16 cellular contexts compared by ENCODE assay signal in genomic region chr2:47230418-47230817, GRCh38. TPM values are rescaled to one million over a fixed set of nuclear protein-coding genes. Genes with fewer than 3 reads are reported as not detected.
DNase-seq lines count a peak whose midpoint lies in the region; ATAC-seq and TF ChIP-seq lines count a peak whose summit lies in the region.
"Had no signal": no experiment of that assay in that cellular context is flagged by ENCODE, and none has a peak within 500 bp of the region (broad histone marks: within the 10 kb centered on the region; RNA-seq: fewer than 3 reads in every experiment).

No MANE protein-coding gene starts in this region.

- peaks cover 0 to 7% of the 10 kb centered on the region in 2 experiments; a peak in 1 of 4 replicates for H3K79me1 ChIP-seq in IMR-90 (ENCODE audit: low read depth in 1 of 2, low read length in 2 of 2)

- dilution Hi-C loops in IMR-90 (cut with HindIII; ENCODE audit: low sequenced_read_pairs, unreplicated experiment), result no loop called here

- peak overlapping the region; percentile 37; the same call in 1 of the 2 replicates for H2BK120ac ChIP-seq in IMR-90 (ENCODE audit: low read depth, low read length)

- H2AK5ac ChIP-seq in IMR-90 (ENCODE audit: low read depth, low read length), result peak overlapping the region; percentile 79; the same call in 1 of the 2 replicates

- in situ Hi-C loops in IMR-90 (cut with MboI; ENCODE audit: low sequenced_read_pairs), result no loop called here

- H3K27ac Mint-ChIP-seq in activated naive CD8-positive, alpha-beta T cell treated with anti-CD3 and anti-CD28 coated beads for 36 hours, result no peak overlapping the region
- H3K27ac Mint-ChIP-seq: activated naive CD8-positive, alpha-beta T cell; CD8-positive, alpha-beta memory T cell had no signal

- ATAC-seq in IMR-90 (ENCODE audit: low read depth), result no peak
- ATAC-seq in lower lobe of right lung, result peak; percentile 42 to 65
- ATAC-seq: stimulated activated naive CD8-positive, alpha-beta T cell treated with anti-CD3 and anti-CD28 coated beads, Interleukin-15, Interleukin-2, amounts not matched to agents 100 U/mL and 50 U/mL, for 24 hours had no signal

- H3K4me1 ChIP-seq in IMR-90 (ENCODE audit: control insufficient read depth, insufficient read depth, low read length) (peaks cover 13% of the 10 kb centered on the region), lower lobe of right lung (peaks cover 13% of the 10 kb centered on the region), stomach smooth muscle (ENCODE audit: control insufficient read depth, insufficient read depth, low read length) (peaks cover 9% of the 10 kb centered on the region)

- no peak overlapping the region for H2BK15ac ChIP-seq in IMR-90 (ENCODE audit: low read depth, low read length)

- no peaks in the 10 kb centered on the region for H3K27me3 Mint-ChIP-seq in activated naive CD8-positive, alpha-beta T cell treated with anti-CD3 and anti-CD28 coated beads for 36 hours
- H3K27me3 Mint-ChIP-seq: activated naive CD8-positive, alpha-beta T cell had no signal

- no peak overlapping the region for H4K8ac ChIP-seq in IMR-90 (ENCODE audit: low read depth in 2 of 2, low read length in 2 of 2)

- H3K27ac ChIP-seq in IMR-90 (ENCODE audit: insufficient read depth, low read length), result no peak overlapping the region
- peak overlapping the region; percentile 43 for H3K27ac ChIP-seq in lower lobe of right lung
- H3K27ac ChIP-seq in stomach smooth muscle (ENCODE audit: low read length), result peak overlapping the region; percentile 76

- CTCF ChIA-PET in IMR-90 (lab: Yijun Ruan, JAX), result no interaction called here

- peak; percentile 29 for DNase-seq in IMR-90
- peak; percentile 24 to 27 for DNase-seq in dermis microvascular lymphatic vessel endothelial cell (ENCODE audit: low read depth in 2 of 2)
- DNase-seq in lower lobe of right lung, result no peak
- no peak for DNase-seq in activated naive CD8-positive, alpha-beta T cell treated with anti-CD3 and anti-CD28 coated beads for 36 hours
- DNase-seq in NCI-H446 treated with DMSO at 0.1 percent for 48 hours (lab: John Stamatoyannopoulos, UW), result no peak
- DNase-seq in SHP77 (lab: John Stamatoyannopoulos, UW), result no peak
- no peak for DNase-seq in activated CD4-positive, CD25-positive, alpha-beta regulatory T cell treated with anti-CD3 and anti-CD28 coated beads, Interleukin-2, amount 50 U/mL, for 72 hours
- DNase-seq: CD8-positive, alpha-beta memory T cell; mesendoderm; NCI-H1105 treated with DMSO at 0.1 percent for 48 hours; NCI-H69; SIG-M5; stimulated activated CD4-positive, alpha-beta T cell treated with anti-CD3 and anti-CD28 coated beads, Interleukin-4, amount 100 ng/mL, for 4 hours; stimulated activated naive CD8-positive, alpha-beta T cell treated with anti-CD3 and anti-CD28 coated beads, Interleukin-15, Interleukin-2, amounts not matched to agents 100 U/mL and 50 U/mL, for 24 hours had no signal

- peaks cover 10% of the 10 kb centered on the region for H3K9me1 ChIP-seq in IMR-90 (ENCODE audit: insufficient read depth, low read length)

- no peak overlapping the region for H3K4me2 ChIP-seq in IMR-90 (ENCODE audit: low read depth, low read length)

- 0 out of 2 replicates have a peak overlapping the region, but pooled peaks have one; percentile 3 for H2BK20ac ChIP-seq in IMR-90 (ENCODE audit: low read depth, low read length)

- H3K4me3 ChIP-seq in IMR-90 (ENCODE audit: insufficient read depth, low read depth, low read length) (no peak overlapping the region), lower lobe of right lung (no peak overlapping the region), stomach smooth muscle (ENCODE audit: low read length in 2 of 2) (no peak overlapping the region)

- H3K14ac ChIP-seq in IMR-90 (replicated peaks; ENCODE audit: low read depth, low read length), result 0 out of 2 replicates have a peak overlapping the region, but pooled peaks have one; percentile 7

- intact Hi-C loops in IMR-90 (cut with micrococcal nuclease) (no loop called here), lower lobe of right lung (cut with DNase I) (no loop called here)

- 100% methylated on average over 1 of the region's 4 CpGs; no CpG with 5 or more reads in 1 of the 2 experiments for WGBS in IMR-90 (ENCODE audit: extremely low coverage in 2 of 2, insufficient read length in 1 of 2), 2 experiments

- TF ChIP-seq CTCF in IMR-90 (conservative IDR thresholded peaks at IDR 0.05; ENCODE audit: low read depth, low read length), result no peak
- no peak for TF ChIP-seq CTCF in lower lobe of right lung (IDR thresholded peaks at IDR 0.05)

- no peak overlapping the region for H2AK9ac ChIP-seq in IMR-90 (replicated peaks; ENCODE audit: low read depth, low read length, poor library complexity)

- no peak for TF ChIP-seq RAD21 in IMR-90 (IDR thresholded peaks at IDR 0.05; ENCODE audit: low read length)

- H3K36me3 ChIP-seq in IMR-90 (ENCODE audit: control insufficient read depth, insufficient read depth, low read length) (no peaks in the 10 kb centered on the region), lower lobe of right lung (no peaks in the 10 kb centered on the region), stomach smooth muscle (ENCODE audit: control insufficient read depth in 2 of 2, insufficient read depth in 2 of 2, low read length in 2 of 2) (no peaks in the 10 kb centered on the region)

- H2AFZ ChIP-seq in IMR-90 (replicated peaks; ENCODE audit: low read length, poor library complexity), result no peak overlapping the region

- H4K5ac ChIP-seq in IMR-90 (ENCODE audit: low read depth, low read length), result no peak overlapping the region

- H3K9me3 ChIP-seq in IMR-90 (ENCODE audit: control insufficient read depth, insufficient read depth, low read length) (no peaks in the 10 kb centered on the region), lower lobe of right lung (no peaks in the 10 kb centered on the region), stomach smooth muscle (ENCODE audit: control insufficient read depth in 2 of 2, low read length in 2 of 2) (no peaks in the 10 kb centered on the region)

- no peak overlapping the region for H3K18ac ChIP-seq in IMR-90 (ENCODE audit: low read depth, low read length)

- H3K4me3 Mint-ChIP-seq in activated naive CD8-positive, alpha-beta T cell treated with anti-CD3 and anti-CD28 coated beads for 36 hours, result no peak overlapping the region
- H3K4me3 Mint-ChIP-seq: activated naive CD8-positive, alpha-beta T cell; CD8-positive, alpha-beta memory T cell had no signal

- H3K4ac ChIP-seq in IMR-90 (ENCODE audit: low read depth, low read length), result peak overlapping the region; percentile 8; the same call in 1 of the 2 replicates

- H3K27me3 ChIP-seq in IMR-90 (ENCODE audit: control insufficient read depth, insufficient read depth, low read length) (no peaks in the 10 kb centered on the region), lower lobe of right lung (ENCODE audit: low read depth) (no peaks in the 10 kb centered on the region), stomach smooth muscle (ENCODE audit: control insufficient read depth in 1 of 2, insufficient read depth in 2 of 2, low read length in 2 of 2) (no peaks in the 10 kb centered on the region)

- H2BK5ac ChIP-seq in IMR-90 (ENCODE audit: low read depth, low read length, poor library complexity, severe bottlenecking), result no peak overlapping the region

- no peak overlapping the region for H4K91ac ChIP-seq in IMR-90 (ENCODE audit: insufficient read depth, low read depth, low read length)

- H3K23ac ChIP-seq in IMR-90 (ENCODE audit: low read depth, low read length), result no peak overlapping the region

- H3K56ac ChIP-seq in IMR-90 (ENCODE audit: extremely low read depth, insufficient read depth, low read length), result no peak overlapping the region

- H3K9ac ChIP-seq in IMR-90 (ENCODE audit: low read depth, low read length) (no peak overlapping the region), stomach smooth muscle (ENCODE audit: low read length in 2 of 2) (no peak overlapping the region)

- POLR2A ChIA-PET in IMR-90 (lab: Charles Lee; ENCODE audit: unreplicated experiment), result no interaction called here

- TF ChIP-seq POLR2A in IMR-90 (IDR thresholded peaks at IDR 0.05; ENCODE audit: low read depth, low read length), result no peak

- H3K36me3 Mint-ChIP-seq in activated naive CD8-positive, alpha-beta T cell treated with anti-CD3 and anti-CD28 coated beads for 36 hours, result no peaks in the 10 kb centered on the region
- H3K36me3 Mint-ChIP-seq: activated naive CD8-positive, alpha-beta T cell; CD8-positive, alpha-beta memory T cell had no signal

- no peaks in the 10 kb centered on the region for H4K20me1 ChIP-seq in IMR-90 (ENCODE audit: insufficient read depth, low read length)

- H3K9me3 Mint-ChIP-seq in activated naive CD8-positive, alpha-beta T cell treated with anti-CD3 and anti-CD28 coated beads for 36 hours, result no peaks in the 10 kb centered on the region
- H3K9me3 Mint-ChIP-seq: CD8-positive, alpha-beta memory T cell had no signal

- H3K4me1 Mint-ChIP-seq in activated naive CD8-positive, alpha-beta T cell treated with anti-CD3 and anti-CD28 coated beads for 36 hours, result no peaks in the 10 kb centered on the region
- H3K4me1 Mint-ChIP-seq: CD8-positive, alpha-beta memory T cell had no signal

- no TSS peak for BruUV-seq in IMR-90 (replicated peaks; lab: Mats Ljungman, UMichigan)

TF ChIP-seq in IMR-90, 13 proteins besides CTCF, POLR2A, EP300 and RAD21 (continues in another document):
- TF ChIP-seq CHD1 (IDR thresholded peaks at IDR 0.05; ENCODE audit: low read depth, low read length) (no peak), MXI1 (IDR thresholded peaks at IDR 0.05; ENCODE audit: borderline replicate concordance, low read depth, low read length) (no peak), MAZ (IDR thresholded peaks at IDR 0.05; ENCODE audit: borderline replicate concordance, low read depth, low read length) (no peak), BHLHE40 (IDR thresholded peaks at IDR 0.05; ENCODE audit: low read depth, low read length) (no peak), CEBPB (IDR thresholded peaks at IDR 0.05; ENCODE audit: low read depth, low read length) (no peak), ELK1 (IDR thresholded peaks at IDR 0.05; ENCODE audit: borderline replicate concordance, low read depth, low read length) (no peak), MAFK (IDR thresholded peaks at IDR 0.05; ENCODE audit: low read depth, low read length) (no peak)

RNA-seq across cellular contexts. Expression of gene CALM2, which starts 54.1 kb away (rescaled TPM):
- total RNA-seq in IMR-90 (2012; rRNA removed) (290 and 1,344 TPM in 2 replicates), dermis microvascular lymphatic vessel endothelial cell (290 and 365 TPM in 2 replicates), lower lobe of right lung (469 TPM)
- 774 and 970 TPM in 2 replicates for polyA plus RNA-seq in IMR-90 (2012; rRNA removed)
- 56.0 and 99.9 TPM in 2 replicates for polyA plus RNA-seq in IMR-90 (2012; cell fraction: cytosol; rRNA removed)
- polyA plus RNA-seq in IMR-90 (2012; cell fraction: nucleus; rRNA removed; ENCODE audit: low replicate concordance), result 20.2 and 214 TPM in 2 replicates
- 100 to 1,000 TPM; 510 to 512 TPM for total RNA-seq in activated naive CD8-positive, alpha-beta T cell treated with anti-CD3 and anti-CD28 coated beads for 36 hours

Comparison
In these comparisons a context has a peak if more than half of its experiments do, and no peak if none do; other contexts are left out.
1. DNase-seq: peak in IMR-90 (single experiment) and dermis microvascular lymphatic vessel endothelial cell (2 of 2); none in lower lobe of right lung (single experiment), activated naive CD8-positive, alpha-beta T cell treated with anti-CD3 and anti-CD28 coated beads for 36 hours (single experiment), NCI-H446 treated with DMSO at 0.1 percent for 48 hours (single experiment), SHP77 (0 of 2) and activated CD4-positive, CD25-positive, alpha-beta regulatory T cell treated with anti-CD3 and anti-CD28 coated beads, Interleukin-2, amount 50 U/mL, for 72 hours (single experiment).